In genomic region chr19:2273356-2274184, GRCh38 we compare ENCODE assay signal across 1 cellular context.
A peak's percentile ranks its signal among the peaks of the same experiment; 100 is the strongest.
TF ChIP-seq lines count a peak whose summit lies in the region.

No MANE protein-coding gene starts in this region.

TF ChIP-seq in K562, 482 proteins besides CTCF, POLR2A, EP300 and RAD21 (continued from another document and continues in another):
- peak; percentile 51 for TF ChIP-seq CHD7 (IDR thresholded peaks at IDR 0.05; ENCODE audit: low read depth, low read length)
- TF ChIP-seq NR4A1 (CRISPR knock-in tag; IDR thresholded peaks at IDR 0.05): no peak
- 0 out of 2 replicates have a peak, but pooled peaks have one; percentile 18 for TF ChIP-seq NR4A1 (tag; IDR thresholded peaks at IDR 0.05)
- TF ChIP-seq DACH1 (IDR thresholded peaks at IDR 0.05; ENCODE audit: partially characterized antibody): no peak
- peak; percentile 58 for TF ChIP-seq SOX6 (IDR thresholded peaks at IDR 0.05)
- no peak for TF ChIP-seq PTRF (tag; IDR thresholded peaks at IDR 0.05)
- no peak; the same call in 1 of the 2 replicates for TF ChIP-seq SMAD3 (CRISPR knock-in tag; conservative IDR thresholded peaks at IDR 0.05)
- peak; percentile 15; the same call in 1 of the 2 replicates for TF ChIP-seq TOE1 (IDR thresholded peaks at IDR 0.05; ENCODE audit: borderline replicate concordance)
- TF ChIP-seq TOE1 (CRISPR knock-in tag; IDR thresholded peaks at IDR 0.05; ENCODE audit: borderline replicate concordance, low read depth): no peak
- TF ChIP-seq CSDE1 (IDR thresholded peaks at IDR 0.05): no peak
- TF ChIP-seq HLTF (IDR thresholded peaks at IDR 0.05): 0 out of 2 replicates have a peak, but pooled peaks have one; percentile 13
- TF ChIP-seq E2F1 (CRISPR knock-in tag; IDR thresholded peaks at IDR 0.05): peak; percentile 46; the same call in 1 of the 2 replicates
- peak; percentile 87 for TF ChIP-seq ZBTB17 (CRISPR knock-in tag; IDR thresholded peaks at IDR 0.05)
- peak; percentile 82; the same call in 1 of the 2 replicates for TF ChIP-seq SP1 (CRISPR knock-in tag; IDR thresholded peaks at IDR 0.05)
- peak; percentile 80 for TF ChIP-seq ZBTB7A (IDR thresholded peaks at IDR 0.05; ENCODE audit: borderline replicate concordance, control insufficient read depth, low read depth, low read length)
- TF ChIP-seq ZNF780A (CRISPR knock-in tag; IDR thresholded peaks at IDR 0.05): peak; percentile 87
- TF ChIP-seq EP400 (IDR thresholded peaks at IDR 0.05): peak; percentile 51; the same call in 1 of the 2 replicates
- TF ChIP-seq ERF (CRISPR knock-in tag; IDR thresholded peaks at IDR 0.05): peak; percentile 96
- peak; percentile 79 for TF ChIP-seq MBD2 (IDR thresholded peaks at IDR 0.05; ENCODE audit: borderline replicate concordance, low read depth)
- peak; percentile 80 for TF ChIP-seq SMC3 (conservative IDR thresholded peaks at IDR 0.05; ENCODE audit: insufficient read depth, low read depth, low read length)
- peak; percentile 18; the same call in 1 of the 2 replicates for TF ChIP-seq STAG1 (CRISPR knock-in tag; IDR thresholded peaks at IDR 0.05; ENCODE audit: borderline replicate concordance)
- TF ChIP-seq ZEB2 (IDR thresholded peaks at IDR 0.05): 0 out of 2 replicates have a peak, but pooled peaks have one; percentile 40
- no peak for TF ChIP-seq HNRNPK (IDR thresholded peaks at IDR 0.05; ENCODE audit: low read depth, low read length, poor library complexity, severe bottlenecking)
- TF ChIP-seq ZMIZ1 (IDR thresholded peaks at IDR 0.05; ENCODE audit: low read depth in 2 of 2, low read length in 2 of 2): peak in 1 of 2 experiments; percentile 70; a peak in 2 of 4 replicates
- TF ChIP-seq DNMT1 (IDR thresholded peaks at IDR 0.05): peak; percentile 62; the same call in 1 of the 2 replicates
- peak; percentile 31 for TF ChIP-seq AFF4 (CRISPR knock-in tag; IDR thresholded peaks at IDR 0.05)
- no peak; a peak in 1 of 4 replicates for TF ChIP-seq KDM1A (IDR thresholded peaks at IDR 0.05)
- TF ChIP-seq PPARD (CRISPR knock-in tag; IDR thresholded peaks at IDR 0.05): no peak
- no peak for TF ChIP-seq MEF2A (IDR thresholded peaks at IDR 0.05; ENCODE audit: control insufficient read depth, low read depth, low read length)
- TF ChIP-seq ZNF212 (CRISPR knock-in tag; IDR thresholded peaks at IDR 0.05): peak; percentile 9; the same call in 1 of the 2 replicates
- peak; percentile 99 for TF ChIP-seq ELF1 (tag; IDR thresholded peaks at IDR 0.05)
- peak; percentile 8 for TF ChIP-seq ARHGAP35 (IDR thresholded peaks at IDR 0.05; ENCODE audit: partially characterized antibody)
- no peak for TF ChIP-seq ILK (tag; IDR thresholded peaks at IDR 0.05; ENCODE audit: borderline replicate concordance, low read depth)
- peak; percentile 82 for TF ChIP-seq FIP1L1 (IDR thresholded peaks at IDR 0.05; ENCODE audit: low read depth, low read length, poor library complexity, severe bottlenecking)
- peak; percentile 85 for TF ChIP-seq CBX1 (IDR thresholded peaks at IDR 0.05; ENCODE audit: low read depth)
- TF ChIP-seq CREB1 (IDR thresholded peaks at IDR 0.05): peak; percentile 46; the same call in 1 of the 2 replicates
- peak; percentile 65 for TF ChIP-seq CREB1 (CRISPR knock-in tag; IDR thresholded peaks at IDR 0.05)
- TF ChIP-seq THAP7 (CRISPR knock-in tag; IDR thresholded peaks at IDR 0.05): peak; percentile 79; the same call in 1 of the 2 replicates
- TF ChIP-seq GATA2 (CRISPR knock-in tag; IDR thresholded peaks at IDR 0.05): no peak
- 0 out of 2 replicates have a peak, but pooled peaks have one; percentile 15 for TF ChIP-seq CBFA2T3 (IDR thresholded peaks at IDR 0.05)
- no peak for TF ChIP-seq ETS2 (tag; IDR thresholded peaks at IDR 0.05; ENCODE audit: borderline replicate concordance, poor library complexity, severe bottlenecking)
- no peak for TF ChIP-seq ZNF644 (tag; IDR thresholded peaks at IDR 0.05; ENCODE audit: low read depth)
- TF ChIP-seq ZNF12 (CRISPR knock-in tag; IDR thresholded peaks at IDR 0.05): no peak
- TF ChIP-seq JUND (IDR thresholded peaks at IDR 0.05; ENCODE audit: borderline replicate concordance, low read depth, low read length): peak; percentile 58; the same call in 1 of the 2 replicates
- peak; percentile 26; the same call in 1 of the 3 replicates for TF ChIP-seq JUND (tag; IDR thresholded peaks at IDR 0.05; ENCODE audit: borderline replicate concordance, low read depth, low read length)
- peak; percentile 17; the same call in 1 of the 2 replicates for TF ChIP-seq GABPB2 (CRISPR knock-in tag; conservative IDR thresholded peaks at IDR 0.05)
- TF ChIP-seq ZFP30 (CRISPR knock-in tag; IDR thresholded peaks at IDR 0.05; ENCODE audit: borderline replicate concordance): no peak
- no peak for TF ChIP-seq TAF9B (IDR thresholded peaks at IDR 0.05; ENCODE audit: partially characterized antibody)
